In the genomic region with DNA sequence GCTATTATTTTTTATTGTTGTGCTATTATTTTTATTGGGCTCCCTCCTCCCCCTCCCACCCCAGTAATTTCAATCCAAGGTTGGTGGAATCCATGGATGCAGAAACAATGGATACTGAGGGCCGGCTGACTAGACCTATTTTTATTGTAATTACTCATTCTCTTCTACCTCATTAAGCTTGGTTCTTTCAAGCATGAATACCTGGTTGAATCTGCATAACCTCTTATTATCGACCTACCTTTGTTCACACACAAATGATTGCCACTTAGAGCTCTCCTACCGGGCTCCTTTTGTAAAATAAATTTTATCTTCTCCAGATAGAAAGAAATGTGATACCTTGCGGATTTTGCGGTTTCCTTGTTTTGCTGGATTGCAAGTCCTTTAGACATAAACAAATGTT, we compare ENCODE assay signal across 15 cellular contexts. TPM values are rescaled to one million over a fixed set of nuclear protein-coding genes. Genes with fewer than 3 reads are reported as not detected.
DNase-seq lines count a peak whose midpoint lies in the region; ATAC-seq and TF ChIP-seq lines count a peak whose summit lies in the region.
"Had no signal": no experiment of that assay in that cellular context is flagged by ENCODE, and none has a peak within 500 bp of the region (broad histone marks: within the 10 kb centered on the region; RNA-seq: fewer than 3 reads in every experiment).

No MANE protein-coding gene starts in this region.

- no peaks in the 10 kb centered on the region for H3K27me3 Mint-ChIP-seq in activated CD4-positive, alpha-beta T cell treated with anti-CD3 and anti-CD28 coated beads, Interleukin-2, amount 10 ng/mL, durations not matched to agents 7 days and 5 days
- H3K27me3 Mint-ChIP-seq: central memory CD8-positive, alpha-beta T cell; stimulated activated naive B cell treated with anti-CD40 and anti-IgM and Interleukin-4, amounts not matched to agents 10 μg/mL and 1 μg/mL and 100 μg/mL, for 72 hours had no signal

- H4K20me1 ChIP-seq in SK-N-SH (ENCODE audit: insufficient read depth) = no peaks in the 10 kb centered on the region

- H3K36me3 ChIP-seq in SK-N-SH (replicated peaks in 1 of 2; ENCODE audit: control insufficient read depth in 1 of 2, insufficient read depth in 2 of 2, low read length in 1 of 2) (no peaks in the 10 kb centered on the region), Panc1 (ENCODE audit: control insufficient read depth, insufficient read depth, low read length) (no peaks in the 10 kb centered on the region), iPS-20b (ENCODE audit: insufficient read depth, low read depth, low read length) (no peaks in the 10 kb centered on the region), testis (ENCODE audit: low read depth, missing control alignments) (no peaks in the 10 kb centered on the region), tibial nerve (no peaks in the 10 kb centered on the region)
- H3K36me3 ChIP-seq: WERI-Rb-1 had no signal

- H3K4me3 ChIP-seq in SK-N-SH (ENCODE audit: low read depth in 2 of 2, low read length in 1 of 2) (no peak overlapping the region), Panc1 (ENCODE audit: low read depth in 2 of 2, low read length in 2 of 2) (no peak overlapping the region), iPS-20b (ENCODE audit: low read length) (peak overlapping the region; percentile 38; the same call in 1 of the 2 replicates), testis (no peak overlapping the region), tibial nerve (no peak overlapping the region)

- H3K9ac ChIP-seq in SK-N-SH = no peak overlapping the region; the same call in 1 of the 2 replicates
- H3K9ac ChIP-seq in iPS-20b (ENCODE audit: low read depth, low read length) = peak overlapping the region; percentile 38; the same call in 1 of the 2 replicates

- 94% methylated on average over 5 of the region's 5 CpGs for WGBS in SK-N-SH (ENCODE audit: low lambda C conversion rate)
- 64 to 77% methylated on average over 5 of the region's 5 CpGs for WGBS in testis, 2 donors
- 88 to 90% methylated on average over 5 of the region's 5 CpGs for WGBS in tibial nerve, 2 donors

- ATAC-seq in SK-N-SH treated with all-trans-retinoic acid at 6 μM for 48 hours = no peak
- no peak for ATAC-seq in Panc1
- no peak for ATAC-seq in GM19035 (IDR thresholded peaks at IDR 0.05; ENCODE audit: unreplicated experiment)
- ATAC-seq: stimulated activated naive B cell treated with anti-CD40 and anti-IgM and Interleukin-4, amounts not matched to agents 10 μg/mL and 1 μg/mL and 100 μg/mL, for 72 hours had no signal

- intact Hi-C loops in Panc1 (cut with micrococcal nuclease; ENCODE audit: unreplicated experiment) (loop anchor here (5.0 kb wide), 1 partner anchor 164 kb away; the partner anchor contains the start of gene ANKRD28), testis (cut with DNase I; ENCODE audit: low total_unique reads) (loop anchor here (10.0 kb wide), 1 partner anchor 182 kb away; no protein-coding TSS in a partner anchor)

- peaks cover 42% of the 10 kb centered on the region for H3K4me1 Mint-ChIP-seq in activated CD4-positive, alpha-beta T cell treated with anti-CD3 and anti-CD28 coated beads, Interleukin-2, amount 10 ng/mL, durations not matched to agents 7 days and 5 days

- no peaks in the 10 kb centered on the region for H3K9me2 ChIP-seq in SK-N-SH

- in situ Hi-C loops in Panc1 (cut with HindIII; ENCODE audit: low pct_unique_long_range_greater_than_20kb, low sequenced_read_pairs) = no loop called here

- TF ChIP-seq CTCF in SK-N-SH (IDR thresholded peaks at IDR 0.05) (no peak), Panc1 (IDR thresholded peaks at IDR 0.05) (no peak), testis (IDR thresholded peaks at IDR 0.05) (no peak), tibial nerve (IDR thresholded peaks at IDR 0.05) (no peak)

- H3K4me1 ChIP-seq in SK-N-SH (ENCODE audit: control insufficient read depth in 1 of 2, insufficient read depth in 2 of 2, low read depth in 1 of 2, low read length in 1 of 2) (peaks cover 45 to 46% of the 10 kb centered on the region in 2 experiments), Panc1 (ENCODE audit: control insufficient read depth, insufficient read depth, low read length) (peaks cover 77% of the 10 kb centered on the region), iPS-20b (ENCODE audit: insufficient read depth, low read length) (peaks cover 52% of the 10 kb centered on the region), testis (peaks cover 49% of the 10 kb centered on the region), tibial nerve (peaks cover 0 to 70% (median 34%) of the 10 kb centered on the region in 4 donors)

- H3K27ac Mint-ChIP-seq in activated CD4-positive, alpha-beta T cell treated with anti-CD3 and anti-CD28 coated beads, Interleukin-2, amount 10 ng/mL, durations not matched to agents 7 days and 5 days = no peak overlapping the region
- H3K27ac Mint-ChIP-seq: nephron progenitor cell had no signal

- POLR2A ChIA-PET in SK-N-SH (lab: Yijun Ruan, JAX) (no interaction called here), Panc1 (lab: Charles Lee) (no interaction called here)
- POLR2A ChIA-PET in activated CD4-positive, alpha-beta T cell treated with anti-CD3 and anti-CD28 coated beads, Interleukin-2, amount 10 ng/mL, durations not matched to agents 7 days and 5 days (lab: Charles Lee) = no interaction called here

- H3K27me3 ChIP-seq in SK-N-SH (ENCODE audit: insufficient read depth) (no peaks in the 10 kb centered on the region), Panc1 (ENCODE audit: control insufficient read depth, insufficient read depth, low read length) (no peaks in the 10 kb centered on the region), iPS-20b (ENCODE audit: insufficient read depth, low read length) (no peaks in the 10 kb centered on the region), testis (no peaks in the 10 kb centered on the region), tibial nerve (no peaks in the 10 kb centered on the region)

- H3K27ac ChIP-seq in SK-N-SH (ENCODE audit: low read depth in 2 of 2, low read length in 1 of 2) (peak overlapping the region; percentile 92 to 99; a peak in 2 of 4 replicates), Panc1 (ENCODE audit: low read length) (peak overlapping the region; percentile 99), iPS-20b (ENCODE audit: low read length) (peak overlapping the region; percentile 72), testis (peak overlapping the region; percentile 80 to 82), tibial nerve (peak overlapping the region in 2 of 4 donors; percentile 83 to 84)
- H3K27ac ChIP-seq: WERI-Rb-1 had no signal

- H3K4me3 Mint-ChIP-seq in activated CD4-positive, alpha-beta T cell treated with anti-CD3 and anti-CD28 coated beads, Interleukin-2, amount 10 ng/mL, durations not matched to agents 7 days and 5 days = no peak overlapping the region
- H3K4me3 Mint-ChIP-seq: central memory CD8-positive, alpha-beta T cell; nephron progenitor cell; stimulated activated naive B cell treated with anti-CD40 and anti-IgM and Interleukin-4, amounts not matched to agents 10 μg/mL and 1 μg/mL and 100 μg/mL, for 72 hours had no signal

- H3K9me3 Mint-ChIP-seq in activated CD4-positive, alpha-beta T cell treated with anti-CD3 and anti-CD28 coated beads, Interleukin-2, amount 10 ng/mL, durations not matched to agents 7 days and 5 days = no peaks in the 10 kb centered on the region
- H3K9me3 Mint-ChIP-seq: activated T-helper 2 cell treated with anti-CD3 and anti-CD28 coated beads, Interferon-gamma antibody, Interleukin-2, Interleukin-4, amounts not matched to agents 10 μg/mL and 5 μg/mL and 100 μg/mL, durations not matched to agents 14 hours and 24 hours and 36 hours; central memory CD8-positive, alpha-beta T cell; nephron progenitor cell; stimulated activated naive B cell treated with anti-CD40 and anti-IgM and Interleukin-4, amounts not matched to agents 10 μg/mL and 1 μg/mL and 100 μg/mL, for 72 hours had no signal

- CTCF ChIA-PET in SK-N-SH (lab: Yijun Ruan, JAX) (interaction anchor here (0.7 to 2.0 kb wide), 4 partner anchors 10 to 734 kb away, joined by 3 to 6 read pairs (median 4); no protein-coding TSS in a partner anchor), Panc1 (lab: Charles Lee) (no interaction called here)
- CTCF ChIA-PET in activated CD4-positive, alpha-beta T cell treated with anti-CD3 and anti-CD28 coated beads, Interleukin-2, amount 10 ng/mL, durations not matched to agents 7 days and 5 days (lab: Charles Lee) = interaction anchor here (1.2 kb wide), 1 partner anchor 12 kb away, joined by 3 read pairs; no protein-coding TSS in a partner anchor

- no peak for DNase-seq in SK-N-SH
- no peak for DNase-seq in Panc1 (ENCODE audit: low read depth, low spot score)
- no peak for DNase-seq in testis
- no peak for DNase-seq in activated CD4-positive, alpha-beta T cell treated with anti-CD3 and anti-CD28 coated beads, Interleukin-2, amount 10 ng/mL, durations not matched to agents 7 days and 5 days
- DNase-seq in tibial nerve (ENCODE audit: low spot score in 2 of 2) = no peak
- DNase-seq: EL; NCI-H1694; nephron progenitor cell; stimulated activated naive B cell treated with anti-CD40 and anti-IgM and Interleukin-4, amounts not matched to agents 10 μg/mL and 1 μg/mL and 100 μg/mL, for 72 hours; WERI-Rb-1 had no signal

- no peak for TF ChIP-seq EP300 in SK-N-SH (IDR thresholded peaks at IDR 0.05; ENCODE audit: borderline replicate concordance in 1 of 2, low read depth in 1 of 2, low read length in 1 of 2)
- TF ChIP-seq EP300 in tibial nerve (IDR thresholded peaks at IDR 0.05) = no peak

- TF ChIP-seq RAD21 in SK-N-SH (IDR thresholded peaks at IDR 0.05; ENCODE audit: low read length) = no peak

- no peak for TF ChIP-seq POLR2A in testis (IDR thresholded peaks at IDR 0.05)
- no peak for TF ChIP-seq POLR2A in tibial nerve (IDR thresholded peaks at IDR 0.05)

- no peak overlapping the region for H3K4me2 ChIP-seq in SK-N-SH

- no peaks in the 10 kb centered on the region for H3K36me3 Mint-ChIP-seq in activated CD4-positive, alpha-beta T cell treated with anti-CD3 and anti-CD28 coated beads, Interleukin-2, amount 10 ng/mL, durations not matched to agents 7 days and 5 days (ENCODE audit: low read depth)

- H3K9me3 ChIP-seq in SK-N-SH = no peaks in the 10 kb centered on the region
- no peaks in the 10 kb centered on the region for H3K9me3 ChIP-seq in Panc1 (ENCODE audit: control insufficient read depth, insufficient read depth, low read depth, low read length)
- H3K9me3 ChIP-seq in iPS-20b (ENCODE audit: insufficient read depth, low read depth, low read length) = no peaks in the 10 kb centered on the region
- H3K9me3 ChIP-seq in testis = no peaks in the 10 kb centered on the region
- no peaks in the 10 kb centered on the region for H3K9me3 ChIP-seq in tibial nerve

- peaks cover 66% of the 10 kb centered on the region for H3F3A ChIP-seq in SK-N-SH (replicated peaks; ENCODE audit: insufficient read depth)

- BruUV-seq in Panc1 (replicated peaks; lab: Mats Ljungman, UMichigan) = no TSS peak

- H2AFZ ChIP-seq in SK-N-SH (ENCODE audit: low read depth) = no peak overlapping the region

- H3K79me2 ChIP-seq in SK-N-SH (ENCODE audit: insufficient read depth) = peaks cover 12% of the 10 kb centered on the region; the same call in 1 of the 2 replicates

RNA-seq across cellular contexts. Expression of gene BTD, which starts 31.6 kb away (rescaled TPM):
- polyA plus RNA-seq in SK-N-SH (2012; rRNA removed) (23.6 and 32.5 TPM in 2 replicates), testis (ENCODE audit: insufficient read depth, low read depth, low replicate concordance) (54.7 TPM)
- polyA plus RNA-seq in SK-N-SH (2012; cell fraction: cytosol; rRNA removed) = 19.0 and 24.4 TPM in 2 replicates
- polyA plus RNA-seq in SK-N-SH (2012; cell fraction: nucleus; rRNA removed) = 20.3 and 28.3 TPM in 2 replicates
- total RNA-seq in Panc1 (2021; ENCODE audit: unreplicated experiment) (22.7 TPM), testis (10 to 100 TPM; 31.3 to 44.7 TPM), tibial nerve (10 to 100 TPM; 14.4 to 50.0 (median 40.2) TPM)
- 21.4 TPM for polyA plus RNA-seq in Panc1 (2012; ENCODE audit: insufficient read length)
- total RNA-seq in activated CD4-positive, alpha-beta T cell treated with anti-CD3 and anti-CD28 coated beads, Interleukin-2, amount 10 ng/mL, durations not matched to agents 7 days and 5 days = 1 to 10 TPM; 6.6 to 8.1 TPM

RNA-seq across cellular contexts. Expression of gene HACL1, which starts 31.8 kb away (rescaled TPM):
- polyA plus RNA-seq in SK-N-SH (2012; rRNA removed) (15.1 and 23.0 TPM in 2 replicates), testis (ENCODE audit: insufficient read depth, low read depth, low replicate concordance) (42.2 TPM)
- polyA plus RNA-seq in SK-N-SH (2012; cell fraction: cytosol; rRNA removed) = 16.9 and 17.0 TPM in 2 replicates
- polyA plus RNA-seq in SK-N-SH (2012; cell fraction: nucleus; rRNA removed) = 25.0 and 29.8 TPM in 2 replicates
- total RNA-seq in Panc1 (2021; ENCODE audit: unreplicated experiment) (26.8 TPM), testis (10 to 100 TPM; 35.7 to 44.3 TPM), tibial nerve (10 to 100 TPM; 19.0 to 33.3 (median 24.2) TPM)
- polyA plus RNA-seq in Panc1 (2012; ENCODE audit: insufficient read length) = 25.1 TPM
- 10 to 100 TPM; 23.1 to 25.5 TPM for total RNA-seq in activated CD4-positive, alpha-beta T cell treated with anti-CD3 and anti-CD28 coated beads, Interleukin-2, amount 10 ng/mL, durations not matched to agents 7 days and 5 days
